Comparison of ENCODE assay signal across 8 cellular contexts in the genomic region with DNA sequence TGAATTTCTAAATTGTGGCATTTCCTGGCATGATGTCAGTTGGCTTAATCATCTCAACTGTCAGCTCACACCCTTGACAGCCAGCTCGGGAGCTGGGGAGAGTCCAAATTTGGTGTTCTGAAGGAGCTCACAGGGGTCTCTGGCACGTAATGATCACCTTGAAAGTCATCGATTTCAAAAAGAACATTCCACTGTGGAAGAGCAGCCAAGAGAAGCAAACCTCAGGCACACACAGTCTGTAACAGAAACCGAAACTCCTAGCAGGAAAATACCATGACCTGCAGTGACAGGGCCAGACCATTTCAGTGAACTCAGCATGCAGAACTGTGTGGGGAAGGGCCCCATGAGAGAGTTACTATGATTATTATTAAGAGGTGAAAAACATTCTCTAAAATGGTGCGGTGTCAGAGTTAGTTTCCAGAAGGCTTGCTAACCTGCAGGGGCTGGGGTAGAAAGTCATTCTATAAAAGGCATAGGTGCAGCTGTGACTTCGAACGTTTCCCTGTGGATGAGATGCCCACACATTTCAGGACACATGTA. TPM values are rescaled to one million over a fixed set of nuclear protein-coding genes. Genes with fewer than 3 reads are reported as not detected.
DNase-seq lines count a peak whose midpoint lies in the region; ATAC-seq and TF ChIP-seq lines count a peak whose summit lies in the region.

No MANE protein-coding gene starts in this region.

- DNase-seq in GM03348 (ENCODE audit: low spot score) (peak; percentile 24), Karpas-422 (peak; percentile 41), heart left ventricle (peak in 1 of 5 donors; percentile 72), spleen (no peak), UCSD-AML1 (lab: John Stamatoyannopoulos, UW; ENCODE audit: unreplicated experiment) (no peak), NCI-H345 treated with DMSO at 0.1 percent for 48 hours (lab: John Stamatoyannopoulos, UW; ENCODE audit: unreplicated experiment) (no peak)
- DNase-seq in activated T-helper 2 cell treated with anti-CD3 and anti-CD28 coated beads, Interferon-gamma antibody, Interleukin-2, Interleukin-4, amounts not matched to agents 10 μg/mL and 5 μg/mL and 100 μg/mL, durations not matched to agents 14 hours and 24 hours and 36 hours (ENCODE audit: low spot score), result peak; percentile 65

- peak overlapping the region; percentile 38 for H3K4me3 Mint-ChIP-seq in activated T-helper 2 cell treated with anti-CD3 and anti-CD28 coated beads, Interferon-gamma antibody, Interleukin-2, Interleukin-4, amounts not matched to agents 10 μg/mL and 5 μg/mL and 100 μg/mL, durations not matched to agents 14 hours and 24 hours and 36 hours (ENCODE audit: low read depth)

- peaks cover 79% of the 10 kb centered on the region for H3K4me1 Mint-ChIP-seq in activated T-helper 2 cell treated with anti-CD3 and anti-CD28 coated beads, Interferon-gamma antibody, Interleukin-2, Interleukin-4, amounts not matched to agents 10 μg/mL and 5 μg/mL and 100 μg/mL, durations not matched to agents 14 hours and 24 hours and 36 hours (ENCODE audit: low read depth)

- H3K27me3 Mint-ChIP-seq in activated T-helper 2 cell treated with anti-CD3 and anti-CD28 coated beads, Interferon-gamma antibody, Interleukin-2, Interleukin-4, amounts not matched to agents 10 μg/mL and 5 μg/mL and 100 μg/mL, durations not matched to agents 14 hours and 24 hours and 36 hours (ENCODE audit: low read depth), result no peaks in the 10 kb centered on the region

- H3K27ac ChIP-seq in Karpas-422 (ENCODE audit: low read length) (no peak overlapping the region), heart left ventricle (peak overlapping the region; percentile 74 to 96 (median 88)), spleen (peak overlapping the region; percentile 61 to 90 (median 82))

- H3K4me1 ChIP-seq in Karpas-422 (ENCODE audit: low read length) (peaks cover 54% of the 10 kb centered on the region), heart left ventricle (peaks cover 0 to 61% (median 56%) of the 10 kb centered on the region in 12 donors), spleen (peaks cover 15 to 61% (median 55%) of the 10 kb centered on the region in 6 donors)

- WGBS in heart left ventricle, 4 donors, result 10 to 16% (median 14%) methylated on average over 7 of the region's 7 CpGs
- 9 to 31% (median 19%) methylated on average over 7 of the region's 7 CpGs for WGBS in spleen, 5 donors

- H3K9me3 Mint-ChIP-seq in activated T-helper 2 cell treated with anti-CD3 and anti-CD28 coated beads, Interferon-gamma antibody, Interleukin-2, Interleukin-4, amounts not matched to agents 10 μg/mL and 5 μg/mL and 100 μg/mL, durations not matched to agents 14 hours and 24 hours and 36 hours, result no peaks in the 10 kb centered on the region

- TF ChIP-seq CTCF in heart left ventricle (IDR thresholded peaks at IDR 0.05) (no peak), spleen (IDR thresholded peaks at IDR 0.05 in 8 of 11, conservative IDR thresholded peaks at IDR 0.05 in 3 of 11) (no peak)

- H3K27me3 ChIP-seq in Karpas-422 (ENCODE audit: low read length), result no peaks in the 10 kb centered on the region
- no peaks in the 10 kb centered on the region for H3K27me3 ChIP-seq in heart left ventricle
- H3K27me3 ChIP-seq in spleen (replicated peaks in 1 of 7), result no peaks in the 10 kb centered on the region

- peak; percentile 77 for ATAC-seq in GM21619 (IDR thresholded peaks at IDR 0.05; ENCODE audit: unreplicated experiment)
- ATAC-seq in heart left ventricle, result peak; percentile 37 to 69 (median 56)

- H3K36me3 ChIP-seq in Karpas-422 (ENCODE audit: insufficient read depth, low read length) (no peaks in the 10 kb centered on the region), heart left ventricle (no peaks in the 10 kb centered on the region), spleen (no peaks in the 10 kb centered on the region)

- H3K9me3 ChIP-seq in Karpas-422 (ENCODE audit: low read length) (no peaks in the 10 kb centered on the region), heart left ventricle (no peaks in the 10 kb centered on the region), spleen (no peaks in the 10 kb centered on the region)

- intact Hi-C loops in activated T-helper 2 cell treated with anti-CD3 and anti-CD28 coated beads, Interferon-gamma antibody, Interleukin-2, Interleukin-4, amounts not matched to agents 10 μg/mL and 5 μg/mL and 100 μg/mL, durations not matched to agents 14 hours and 24 hours and 36 hours (cut with micrococcal nuclease), result loop anchor here (1.0 to 2.0 kb wide), 9 partner anchors 17 to 840 kb away; no protein-coding TSS in a partner anchor
- intact Hi-C loops in heart left ventricle (cut with DNase I), result loop anchor here in 3 of 10 donors (2.0 to 10.0 kb wide), 3 partner anchors 27 to 263 kb away; a partner anchor contains a TSS
- intact Hi-C loops in spleen (cut with DNase I; ENCODE audit: low total_unique reads), result no loop called here

- H2AFZ ChIP-seq in Karpas-422 (ENCODE audit: low read length), result peak overlapping the region; percentile 53; the same call in 1 of the 2 replicates

- no peaks in the 10 kb centered on the region for H3K36me3 Mint-ChIP-seq in activated T-helper 2 cell treated with anti-CD3 and anti-CD28 coated beads, Interferon-gamma antibody, Interleukin-2, Interleukin-4, amounts not matched to agents 10 μg/mL and 5 μg/mL and 100 μg/mL, durations not matched to agents 14 hours and 24 hours and 36 hours (ENCODE audit: low read depth)

- peak overlapping the region; percentile 37; the same call in 1 of the 2 replicates for H3K9ac ChIP-seq in Karpas-422 (ENCODE audit: low read length)

- H4K20me1 ChIP-seq in Karpas-422 (ENCODE audit: insufficient read depth, low read depth, low read length), result no peaks in the 10 kb centered on the region

- H3K27ac Mint-ChIP-seq in activated T-helper 2 cell treated with anti-CD3 and anti-CD28 coated beads, Interferon-gamma antibody, Interleukin-2, Interleukin-4, amounts not matched to agents 10 μg/mL and 5 μg/mL and 100 μg/mL, durations not matched to agents 14 hours and 24 hours and 36 hours, result peak overlapping the region; percentile 96

- H3K79me2 ChIP-seq in Karpas-422 (ENCODE audit: low read length), result no peaks in the 10 kb centered on the region

- TF ChIP-seq POLR2A in heart left ventricle (IDR thresholded peaks at IDR 0.05), result no peak
- no peak for TF ChIP-seq POLR2A in spleen (IDR thresholded peaks at IDR 0.05)

- H3K9me2 ChIP-seq in Karpas-422 (replicated peaks; ENCODE audit: insufficient read depth, low read length), result no peaks in the 10 kb centered on the region

- H3K4me3 ChIP-seq in Karpas-422 (ENCODE audit: low read length), result no peak overlapping the region; the same call in 1 of the 2 replicates
- H3K4me3 ChIP-seq in heart left ventricle, result peak overlapping the region in 5 of 12 donors; percentile 3 to 24 (median 15)
- H3K4me3 ChIP-seq in spleen, result peak overlapping the region in 2 of 8 donors; percentile 17 to 47

- H3K4me2 ChIP-seq in Karpas-422 (ENCODE audit: low read depth, low read length, poor library complexity, severe bottlenecking), result peak overlapping the region; percentile 49

RNA-seq across cellular contexts. Expression of a gene that starts 26.4 kb away (rescaled TPM):
- 3.9 and 5.9 TPM in 2 replicates for total RNA-seq in Karpas-422 (2014; rRNA removed; shearing (Covaris generic); ENCODE audit: low replicate concordance)
- total RNA-seq in activated T-helper 2 cell treated with anti-CD3 and anti-CD28 coated beads, Interferon-gamma antibody, Interleukin-2, Interleukin-4, amounts not matched to agents 10 μg/mL and 5 μg/mL and 100 μg/mL, durations not matched to agents 14 hours and 24 hours and 36 hours, result 126 and 129 TPM in 2 replicates
- total RNA-seq in heart left ventricle (100 to 1,000 TPM in 1 of 9 donors, 10 to 100 TPM in 8; 22.6 to 106 (median 52.2) TPM), spleen (100 to 1,000 TPM in 5 of 7 donors, 10 to 100 TPM in 2; 65.0 to 211 (median 135) TPM)
- polyA plus RNA-seq in heart left ventricle (10 to 100 TPM; 15.2 to 66.2 TPM), spleen (10 to 100 TPM; 18.8 to 26.6 (median 19.6) TPM)

Comparison
In these comparisons a context has a peak if more than half of its experiments do, and no peak if none do; other contexts are left out.
1. DNase-seq: peak in GM03348 (single experiment), Karpas-422 (single experiment) and activated T-helper 2 cell treated with anti-CD3 and anti-CD28 coated beads, Interferon-gamma antibody, Interleukin-2, Interleukin-4, amounts not matched to agents 10 μg/mL and 5 μg/mL and 100 μg/mL, durations not matched to agents 14 hours and 24 hours and 36 hours (single experiment); none in spleen (single experiment), UCSD-AML1 (single experiment) and NCI-H345 treated with DMSO at 0.1 percent for 48 hours (single experiment).